ENCODE assay signal across 1 cellular context in genomic region chr2:200201839-200202238, GRCh38.
A peak's percentile ranks its signal among the peaks of the same experiment; 100 is the strongest.
TF ChIP-seq lines count a peak whose summit lies in the region.

No MANE protein-coding gene starts in this region.

TF ChIP-seq in H1, 55 proteins besides CTCF, POLR2A, EP300 and RAD21:
- TF ChIP-seq MAX (IDR thresholded peaks at IDR 0.05) (peak; percentile 37; the same call in 1 of the 2 replicates), TBP (IDR thresholded peaks at IDR 0.05; ENCODE audit: low read depth, low read length) (peak; percentile 69), TCF12 (IDR thresholded peaks at IDR 0.05; ENCODE audit: low read depth, low read length) (0 out of 2 replicates have a peak, but pooled peaks have one; percentile 38), TEAD4 (IDR thresholded peaks at IDR 0.05; ENCODE audit: low read depth, low read length) (0 out of 2 replicates have a peak, but pooled peaks have one; percentile 4), POLR2AphosphoS5 (IDR thresholded peaks at IDR 0.05; ENCODE audit: low read depth, low read length) (peak; percentile 63), SP1 (IDR thresholded peaks at IDR 0.05; ENCODE audit: low read depth, low read length) (peak; percentile 76; the same call in 1 of the 2 replicates), ATF2 (IDR thresholded peaks at IDR 0.05; ENCODE audit: low read length) (peak; percentile 87), TAF1 (IDR thresholded peaks at IDR 0.05; ENCODE audit: low read depth, low read length) (peak; percentile 51; the same call in 1 of the 2 replicates)
